ENCODE assay signal across 7 cellular contexts in the genomic region with DNA sequence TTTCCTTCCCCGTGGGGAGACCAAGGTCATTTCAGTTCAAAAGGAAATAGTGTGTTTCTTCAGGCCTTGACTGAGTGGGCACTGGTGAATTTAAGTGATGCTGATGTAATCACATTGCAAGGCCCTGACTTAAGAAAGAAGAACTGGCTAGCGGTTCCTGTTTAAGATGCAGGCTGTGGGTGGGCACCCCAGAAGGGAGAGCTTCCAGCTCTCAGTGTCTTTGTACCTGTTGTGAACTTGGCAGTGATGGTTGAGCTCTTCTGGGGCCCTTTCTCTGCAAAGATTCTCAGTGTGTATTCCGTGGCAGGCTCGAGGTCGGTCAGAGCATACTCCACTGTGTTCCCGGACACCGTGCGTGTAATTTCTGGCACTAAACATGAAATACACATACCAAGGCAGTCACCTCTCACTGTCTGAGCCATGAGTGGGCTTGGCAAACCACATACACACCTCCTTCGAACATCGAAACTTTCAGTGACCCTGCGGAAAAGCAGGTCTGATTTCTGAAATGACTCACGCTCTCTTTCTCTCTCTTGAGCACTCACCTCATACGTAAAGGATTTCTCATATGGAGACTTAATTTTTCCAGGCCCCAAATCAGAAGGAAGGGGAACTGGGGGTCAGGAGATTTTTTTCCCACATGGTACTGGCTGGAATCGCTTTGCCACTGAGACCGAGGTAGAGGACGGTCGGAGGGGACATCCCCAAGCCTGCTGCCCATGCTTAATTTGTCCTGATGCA.
DNase-seq lines count a peak whose midpoint lies in the region; ATAC-seq, FAIRE-seq and TF ChIP-seq lines count a peak whose summit lies in the region.

No MANE protein-coding gene starts in this region.

- peaks cover 27% of the 10 kb centered on the region for H3F3A ChIP-seq in GM23248 (ENCODE audit: insufficient read depth)

- H3K9ac ChIP-seq in GM23248, result peak overlapping the region; percentile 43; the same call in 1 of the 2 replicates

- H3K4me1 Mint-ChIP-seq in WTC11, result no peaks in the 10 kb centered on the region

- H3K79me2 ChIP-seq in GM23248 (ENCODE audit: insufficient read depth), result no peaks in the 10 kb centered on the region
- H3K79me2 ChIP-seq in osteoblast (ENCODE audit: insufficient read depth, low read length), result no peaks in the 10 kb centered on the region

- TF ChIP-seq CTCF in NB4 (IDR thresholded peaks at IDR 0.05; ENCODE audit: low read depth, low read length) (no peak), brain microvascular endothelial cell (IDR thresholded peaks at IDR 0.05; ENCODE audit: low read depth, low read length, missing control alignments) (no peak), osteoblast (IDR thresholded peaks at IDR 0.05; ENCODE audit: extremely low read depth, low read depth, low read length) (no peak), WTC11 (IDR thresholded peaks at IDR 0.05) (no peak)

- peaks cover 23% of the 10 kb centered on the region for H3K4me1 ChIP-seq in GM23248 (ENCODE audit: insufficient read depth)
- H3K4me1 ChIP-seq in osteoblast (ENCODE audit: insufficient read depth, low read length), result peaks cover 30% of the 10 kb centered on the region

- no peaks in the 10 kb centered on the region for H4K20me1 ChIP-seq in GM23248 (ENCODE audit: insufficient read depth)
- H4K20me1 ChIP-seq in osteoblast (ENCODE audit: insufficient read depth, low read length), result no peaks in the 10 kb centered on the region

- no peaks in the 10 kb centered on the region for H3K9me3 Mint-ChIP-seq in WTC11

- POLR2A ChIA-PET in WTC11 (lab: Charles Lee), result no interaction called here

- H2AFZ ChIP-seq in GM23248, result peak overlapping the region; percentile 35
- H2AFZ ChIP-seq in osteoblast (ENCODE audit: low read length), result peak overlapping the region; percentile 44

- no peak overlapping the region for H3K27ac Mint-ChIP-seq in WTC11

- no peak overlapping the region for H3K4me3 Mint-ChIP-seq in WTC11

- peak; percentile 84 for FAIRE-seq in GM18507 (lab: Jason Lieb, UNC)

- in situ Hi-C loops in GM23248 (cut with MboI) (no loop called here), brain microvascular endothelial cell (cut with HindIII; ENCODE audit: low pct_ligation_motif_present, low sequenced_read_pairs) (no loop called here)

- H3K9me2 ChIP-seq in GM23248 (ENCODE audit: insufficient read depth), result no peaks in the 10 kb centered on the region

- H3K36me3 ChIP-seq in GM23248 (ENCODE audit: low read depth) (peaks cover 37% of the 10 kb centered on the region), brain microvascular endothelial cell (replicated peaks) (no peaks in the 10 kb centered on the region), osteoblast (ENCODE audit: insufficient read depth, low read length) (peaks cover 80% of the 10 kb centered on the region)

- H3K27ac ChIP-seq in GM23248 (peak overlapping the region; percentile 69), brain microvascular endothelial cell (no peak overlapping the region), osteoblast (ENCODE audit: low read depth, low read length) (peak overlapping the region; percentile 90)

- 90% methylated on average over 17 of the region's 17 CpGs for WGBS in GM23248 (ENCODE audit: low coverage in 1 of 2, low lambda C conversion rate in 2 of 2, missing lambda C conversion rate in 2 of 2), 2 experiments

- no peaks in the 10 kb centered on the region for H3K36me3 Mint-ChIP-seq in WTC11

- no peak for TF ChIP-seq POLR2A in NB4 (IDR thresholded peaks at IDR 0.05; ENCODE audit: extremely low read depth, insufficient read length)

- H3K27me3 Mint-ChIP-seq in WTC11 (ENCODE audit: low read depth), result peaks cover 8% of the 10 kb centered on the region

- CTCF ChIA-PET in WTC11 (lab: Charles Lee), result no interaction called here

- ATAC-seq in WTC11, result no peak

- H3K4me2 ChIP-seq in GM23248 (ENCODE audit: unreplicated experiment) (peak overlapping the region; percentile 18), osteoblast (ENCODE audit: insufficient read depth, low read length) (peak overlapping the region; percentile 30)

- DNase-seq in GM18507 (ENCODE audit: extremely low spot score, insufficient read length, low read depth), result peak; percentile 36
- peak; percentile 84 for DNase-seq in GM23248
- DNase-seq in NB4 (ENCODE audit: low read depth), result peak; percentile 61
- DNase-seq in brain microvascular endothelial cell, result peak; percentile 48
- DNase-seq in osteoblast (ENCODE audit: insufficient read length, low spot score, missing footprints), result no peak
- DNase-seq in NCI-H2029 (lab: John Stamatoyannopoulos, UW), result no peak
- DNase-seq in WTC11 (ENCODE audit: low spot score), result no peak

- H3K4me3 ChIP-seq in GM23248 (no peak overlapping the region), NB4 (ENCODE audit: low read depth, low read length) (no peak overlapping the region), brain microvascular endothelial cell (ENCODE audit: low read depth, low read length) (no peak overlapping the region), osteoblast (ENCODE audit: insufficient read depth, low read length) (no peak overlapping the region)

- H3K27me3 ChIP-seq in GM23248 (replicated peaks; ENCODE audit: insufficient read depth), result no peaks in the 10 kb centered on the region
- H3K27me3 ChIP-seq in brain microvascular endothelial cell (replicated peaks), result no peaks in the 10 kb centered on the region
- H3K27me3 ChIP-seq in osteoblast (ENCODE audit: insufficient read depth, low read length), result no peaks in the 10 kb centered on the region

- no peaks in the 10 kb centered on the region for H3K9me3 ChIP-seq in GM23248 (ENCODE audit: low read depth)
- no peaks in the 10 kb centered on the region for H3K9me3 ChIP-seq in osteoblast (ENCODE audit: low read depth, low read length)

TF ChIP-seq in WTC11, 78 proteins besides CTCF, POLR2A, EP300 and RAD21 (continues in another document):
- TF ChIP-seq, protein P1, sequence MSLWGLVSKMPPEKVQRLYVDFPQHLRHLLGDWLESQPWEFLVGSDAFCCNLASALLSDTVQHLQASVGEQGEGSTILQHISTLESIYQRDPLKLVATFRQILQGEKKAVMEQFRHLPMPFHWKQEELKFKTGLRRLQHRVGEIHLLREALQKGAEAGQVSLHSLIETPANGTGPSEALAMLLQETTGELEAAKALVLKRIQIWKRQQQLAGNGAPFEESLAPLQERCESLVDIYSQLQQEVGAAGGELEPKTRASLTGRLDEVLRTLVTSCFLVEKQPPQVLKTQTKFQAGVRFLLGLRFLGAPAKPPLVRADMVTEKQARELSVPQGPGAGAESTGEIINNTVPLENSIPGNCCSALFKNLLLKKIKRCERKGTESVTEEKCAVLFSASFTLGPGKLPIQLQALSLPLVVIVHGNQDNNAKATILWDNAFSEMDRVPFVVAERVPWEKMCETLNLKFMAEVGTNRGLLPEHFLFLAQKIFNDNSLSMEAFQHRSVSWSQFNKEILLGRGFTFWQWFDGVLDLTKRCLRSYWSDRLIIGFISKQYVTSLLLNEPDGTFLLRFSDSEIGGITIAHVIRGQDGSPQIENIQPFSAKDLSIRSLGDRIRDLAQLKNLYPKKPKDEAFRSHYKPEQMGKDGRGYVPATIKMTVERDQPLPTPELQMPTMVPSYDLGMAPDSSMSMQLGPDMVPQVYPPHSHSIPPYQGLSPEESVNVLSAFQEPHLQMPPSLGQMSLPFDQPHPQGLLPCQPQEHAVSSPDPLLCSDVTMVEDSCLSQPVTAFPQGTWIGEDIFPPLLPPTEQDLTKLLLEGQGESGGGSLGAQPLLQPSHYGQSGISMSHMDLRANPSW (CRISPR knock-in tag; conservative IDR thresholded peaks at IDR 0.05; ENCODE audit: low read depth), result no peak
- no peak for TF ChIP-seq NFE2L1 (CRISPR knock-in tag; IDR thresholded peaks at IDR 0.05)
- no peak for TF ChIP-seq NFATC4 (CRISPR knock-in tag; IDR thresholded peaks at IDR 0.05)
- TF ChIP-seq SOX15 (CRISPR knock-in tag; IDR thresholded peaks at IDR 0.05), result no peak
- TF ChIP-seq, protein P2, sequence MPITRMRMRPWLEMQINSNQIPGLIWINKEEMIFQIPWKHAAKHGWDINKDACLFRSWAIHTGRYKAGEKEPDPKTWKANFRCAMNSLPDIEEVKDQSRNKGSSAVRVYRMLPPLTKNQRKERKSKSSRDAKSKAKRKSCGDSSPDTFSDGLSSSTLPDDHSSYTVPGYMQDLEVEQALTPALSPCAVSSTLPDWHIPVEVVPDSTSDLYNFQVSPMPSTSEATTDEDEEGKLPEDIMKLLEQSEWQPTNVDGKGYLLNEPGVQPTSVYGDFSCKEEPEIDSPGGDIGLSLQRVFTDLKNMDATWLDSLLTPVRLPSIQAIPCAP (CRISPR knock-in tag; IDR thresholded peaks at IDR 0.05), result no peak
- no peak for TF ChIP-seq CREM (CRISPR knock-in tag; IDR thresholded peaks at IDR 0.05)
- TF ChIP-seq, protein P3, sequence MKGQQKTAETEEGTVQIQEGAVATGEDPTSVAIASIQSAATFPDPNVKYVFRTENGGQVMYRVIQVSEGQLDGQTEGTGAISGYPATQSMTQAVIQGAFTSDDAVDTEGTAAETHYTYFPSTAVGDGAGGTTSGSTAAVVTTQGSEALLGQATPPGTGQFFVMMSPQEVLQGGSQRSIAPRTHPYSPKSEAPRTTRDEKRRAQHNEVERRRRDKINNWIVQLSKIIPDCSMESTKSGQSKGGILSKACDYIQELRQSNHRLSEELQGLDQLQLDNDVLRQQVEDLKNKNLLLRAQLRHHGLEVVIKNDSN (CRISPR knock-in tag; IDR thresholded peaks at IDR 0.05), result no peak
- TF ChIP-seq, protein P4, sequence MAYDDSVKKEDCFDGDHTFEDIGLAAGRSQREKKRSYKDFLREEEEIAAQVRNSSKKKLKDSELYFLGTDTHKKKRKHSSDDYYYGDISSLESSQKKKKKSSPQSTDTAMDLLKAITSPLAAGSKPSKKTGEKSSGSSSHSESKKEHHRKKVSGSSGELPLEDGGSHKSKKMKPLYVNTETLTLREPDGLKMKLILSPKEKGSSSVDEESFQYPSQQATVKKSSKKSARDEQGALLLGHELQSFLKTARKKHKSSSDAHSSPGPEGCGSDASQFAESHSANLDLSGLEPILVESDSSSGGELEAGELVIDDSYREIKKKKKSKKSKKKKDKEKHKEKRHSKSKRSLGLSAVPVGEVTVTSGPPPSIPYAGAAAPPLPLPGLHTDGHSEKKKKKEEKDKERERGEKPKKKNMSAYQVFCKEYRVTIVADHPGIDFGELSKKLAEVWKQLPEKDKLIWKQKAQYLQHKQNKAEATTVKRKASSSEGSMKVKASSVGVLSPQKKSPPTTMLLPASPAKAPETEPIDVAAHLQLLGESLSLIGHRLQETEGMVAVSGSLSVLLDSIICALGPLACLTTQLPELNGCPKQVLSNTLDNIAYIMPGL (CRISPR knock-in tag; IDR thresholded peaks at IDR 0.05), result no peak
- TF ChIP-seq IRF2 (CRISPR knock-in tag; IDR thresholded peaks at IDR 0.05; ENCODE audit: borderline replicate concordance, low read depth), result no peak

Comparison
In these comparisons a context has a peak if more than half of its experiments do, and no peak if none do; other contexts are left out.
1. DNase-seq: peak in GM18507 (single experiment), GM23248 (single experiment), NB4 (single experiment) and brain microvascular endothelial cell (single experiment); none in osteoblast (single experiment), NCI-H2029 (single experiment) and WTC11 (single experiment).